ENCODE assay signal across 31 cellular contexts in the genomic region with DNA sequence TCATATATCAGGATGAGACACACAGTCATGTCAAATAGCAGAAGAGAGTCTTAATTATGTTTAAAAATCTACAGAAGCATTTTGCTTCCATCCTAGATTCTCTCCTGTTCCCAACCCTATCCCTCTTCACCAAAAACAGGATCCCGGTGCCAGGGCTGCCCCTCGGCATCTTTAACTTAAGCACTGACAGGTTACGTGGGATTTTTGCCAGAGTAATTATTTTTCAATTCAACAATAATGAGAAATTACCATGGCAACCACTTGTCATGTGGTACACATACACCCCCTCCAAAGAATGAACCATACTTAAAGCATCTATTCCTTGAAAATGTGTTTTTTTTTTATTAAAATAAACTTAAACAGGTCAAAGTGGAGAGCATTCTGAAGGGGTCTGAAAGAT.
"Had no signal": no experiment of that assay in that cellular context is flagged by ENCODE, and none has a peak within 500 bp of the region (broad histone marks: within the 10 kb centered on the region; RNA-seq: fewer than 3 reads in every experiment).

No MANE protein-coding gene starts in this region.

- H3K27me3 ChIP-seq: adrenal gland, ascending aorta, body of pancreas, brain microvascular endothelial cell, breast epithelium, cardiac muscle cell had no signal

- DNase-seq: activated effector memory CD4-positive, alpha-beta T cell treated with anti-CD3 and anti-CD28 coated beads, Interleukin-2, amount 50 U/mL, for 16 hours; activated effector memory CD4-positive, alpha-beta T cell treated with Interleukin-2 at 50 U/mL for 16 hours; activated gamma-delta T cell; activated gamma-delta T cell treated with Interleukin-2 at 50 U/mL for 16 hours; activated naive CD4-positive, alpha-beta T cell; activated naive CD4-positive, alpha-beta T cell treated with anti-CD3 and anti-CD28 coated beads for 36 hours; activated naive CD4-positive, alpha-beta T cell treated with anti-CD3 and anti-CD28 coated beads, Interleukin-2, amount 10 ng/mL, durations not matched to agents 7 days and 5 days; activated naive CD4-positive, alpha-beta T cell treated with anti-CD3 and anti-CD28 coated beads, Interleukin-2, amount 50 U/mL, for 16 hours; activated naive CD4-positive, alpha-beta T cell treated with Interleukin-2 at 50 U/mL for 16 hours; activated naive CD8-positive, alpha-beta T cell treated with anti-CD3 and anti-CD28 coated beads for 36 hours; activated naive CD8-positive, alpha-beta T cell treated with anti-CD3 and anti-CD28 coated beads, Interleukin-2, amount 10 ng/mL, durations not matched to agents 7 days and 5 days; activated naive CD8-positive, alpha-beta T cell treated with anti-CD3 and anti-CD28 coated beads, Interleukin-2, amount 50 U/mL, for 24 hours; activated T-cell treated with anti-CD3 and anti-CD28 coated beads, Interleukin-2, amount 50 U/mL, for 1 hour; activated T-cell treated with anti-CD3 and anti-CD28 coated beads, Interleukin-2, amount 50 U/mL, for 24 hours; activated T-cell treated with anti-CD3 and anti-CD28 coated beads, Interleukin-2, amount 50 U/mL, for 4 hours; activated T-cell treated with anti-CD3 and anti-CD28 coated beads, Interleukin-2, amount 50 U/mL, for 48 hours; activated T-cell treated with anti-CD3 and anti-CD28 coated beads, Interleukin-2, amount 50 U/mL, for 72 hours; adrenal gland; amniotic stem cell; amygdala; anterior cingulate cortex; aorta; body of pancreas; brain microvascular endothelial cell; central memory CD4-positive, alpha-beta T cell; cerebellar nuclear complex had no signal

- H3K9me3 ChIP-seq: adrenal gland, ascending aorta, body of pancreas, breast epithelium had no signal

- H3K36me3 ChIP-seq: adrenal gland, ascending aorta, brain microvascular endothelial cell, breast epithelium, cardiac muscle cell had no signal

- H3K4me3 ChIP-seq: adrenal gland, ascending aorta, body of pancreas, breast epithelium, cardiac muscle cell had no signal

- H3K27ac ChIP-seq: adrenal gland, ascending aorta, body of pancreas, brain microvascular endothelial cell, breast epithelium, cardiac muscle cell had no signal

- ATAC-seq: activated naive CD4-positive, alpha-beta T cell treated with anti-CD3 and anti-CD28 coated beads, Interleukin-2, amount 50 U/mL, for 72 hours; activated naive CD8-positive, alpha-beta T cell treated with anti-CD3 and anti-CD28 coated beads, Interleukin-2, amount 50 U/mL, for 24 hours; activated T-cell treated with anti-CD3 and anti-CD28 coated beads, Interleukin-2, amount 50 U/mL, for 4 hours; activated T-cell treated with anti-CD3 and anti-CD28 coated beads, Interleukin-2, amount 50 U/mL, for 72 hours; activated T-helper 17 cell treated with anti-CD3 and anti-CD28 coated beads, Interleukin-2, amount 50 U/mL, for 72 hours; body of pancreas had no signal
